In the genomic region with DNA sequence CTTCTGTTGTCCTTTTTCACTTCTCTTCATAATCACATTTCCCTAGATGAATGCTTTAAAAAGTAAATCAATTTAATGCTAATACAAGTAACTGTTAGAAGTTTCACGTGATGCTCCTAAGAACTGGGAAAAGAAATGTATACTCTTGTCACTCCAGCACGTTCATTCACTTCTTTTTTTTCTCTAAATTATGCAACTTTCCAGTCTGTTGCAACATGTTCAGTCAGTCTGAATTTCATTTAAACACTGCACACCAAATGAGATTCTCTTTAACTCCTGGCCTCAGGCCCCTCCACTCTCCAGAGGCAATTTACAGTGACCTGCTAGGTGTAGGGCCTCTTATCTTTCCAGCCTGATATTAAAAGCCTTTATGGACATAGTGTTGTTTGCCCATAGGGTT, we compare ENCODE assay signal across 27 cellular contexts.
DNase-seq lines count a peak whose midpoint lies in the region; ATAC-seq and TF ChIP-seq lines count a peak whose summit lies in the region.
"Had no signal": no experiment of that assay in that cellular context is flagged by ENCODE, and none has a peak within 500 bp of the region (broad histone marks: within the 10 kb centered on the region; RNA-seq: fewer than 3 reads in every experiment).

No MANE protein-coding gene starts in this region.

- H3K27me3 ChIP-seq in breast epithelium (no peaks in the 10 kb centered on the region), gastroesophageal sphincter (no peaks in the 10 kb centered on the region)
- H3K27me3 ChIP-seq: BE2C, esophagus squamous epithelium, MG63, neural progenitor cell, SJSA1 had no signal

- TF ChIP-seq CTCF in MCF 10A (IDR thresholded peaks at IDR 0.05; ENCODE audit: unreplicated experiment), result no peak
- no peak for TF ChIP-seq CTCF in breast epithelium (IDR thresholded peaks at IDR 0.05)
- TF ChIP-seq CTCF in fibroblast of mammary gland (conservative IDR thresholded peaks at IDR 0.05; ENCODE audit: control insufficient read depth, insufficient read depth, low read depth, low read length), result no peak
- no peak for TF ChIP-seq CTCF in gastroesophageal sphincter (IDR thresholded peaks at IDR 0.05)
- TF ChIP-seq CTCF in GM10248 (IDR thresholded peaks at IDR 0.05; ENCODE audit: control extremely low read depth, extremely low read depth, low read depth, missing control alignments), result no peak

- no TSS peak for BruUV-seq in MCF 10A (replicated peaks; lab: Mats Ljungman, UMichigan)

- TF ChIP-seq EP300 in gastroesophageal sphincter (IDR thresholded peaks at IDR 0.05), result no peak

- POLR2A ChIA-PET in MCF 10A (lab: Yijun Ruan, JAX) (no interaction called here), GM10248 (lab: Yijun Ruan, JAX) (no interaction called here)

- WGBS in gastroesophageal sphincter (ENCODE audit: low coverage in 1 of 2), 2 donors, result 10 to 32% methylated on average over 2 of the region's 2 CpGs

- intact Hi-C loops in MCF 10A (cut with micrococcal nuclease), result no loop called here
- intact Hi-C loops in breast epithelium (cut with DNase I; ENCODE audit: low total_unique reads), result no loop called here

- H3K36me3 Mint-ChIP-seq in MCF 10A (ENCODE audit: insufficient read depth, unreplicated experiment), result no peaks in the 10 kb centered on the region
- H3K36me3 Mint-ChIP-seq: activated naive CD8-positive, alpha-beta T cell; neural progenitor cell had no signal

- H3K9me3 Mint-ChIP-seq in MCF 10A (ENCODE audit: unreplicated experiment), result peaks cover 47% of the 10 kb centered on the region
- H3K9me3 Mint-ChIP-seq: activated CD4-positive, alpha-beta T cell treated with anti-CD3 and anti-CD28 coated beads, Interleukin-2, amount 10 ng/mL, durations not matched to agents 7 days and 5 days had no signal

- H3K4me1 Mint-ChIP-seq in MCF 10A (ENCODE audit: insufficient read depth, unreplicated experiment), result no peaks in the 10 kb centered on the region
- H3K4me1 Mint-ChIP-seq: activated CD4-positive, alpha-beta T cell treated with anti-CD3 and anti-CD28 coated beads, Interleukin-2, amount 10 ng/mL, durations not matched to agents 7 days and 5 days; activated T-helper 17 cell treated with anti-CD3 and anti-CD28 coated beads, Interleukin-2, amount 50 U/mL, for 72 hours; neural progenitor cell had no signal

- H3K4me3 ChIP-seq in breast epithelium (no peak overlapping the region), fibroblast of mammary gland (ENCODE audit: control insufficient read depth, low read depth, low read length) (no peak overlapping the region), gastroesophageal sphincter (no peak overlapping the region)
- H3K4me3 ChIP-seq: esophagus squamous epithelium, MG63, neural progenitor cell, SJSA1 had no signal

- H3K9me3 ChIP-seq in breast epithelium, result no peaks in the 10 kb centered on the region
- H3K9me3 ChIP-seq in gastroesophageal sphincter, result no peaks in the 10 kb centered on the region
- H3K9me3 ChIP-seq: BE2C, esophagus squamous epithelium, MG63, SJSA1 had no signal

- no peaks in the 10 kb centered on the region for H3K27me3 Mint-ChIP-seq in MCF 10A (ENCODE audit: insufficient read depth, unreplicated experiment)
- H3K27me3 Mint-ChIP-seq: activated CD4-positive, alpha-beta T cell treated with anti-CD3 and anti-CD28 coated beads, Interleukin-2, amount 10 ng/mL, durations not matched to agents 7 days and 5 days; activated T-helper 17 cell treated with anti-CD3 and anti-CD28 coated beads, Interleukin-2, amount 50 U/mL, for 72 hours; effector memory CD8-positive, alpha-beta T cell had no signal

- no peak overlapping the region for H3K27ac Mint-ChIP-seq in MCF 10A (ENCODE audit: low read depth, unreplicated experiment)
- H3K27ac Mint-ChIP-seq: activated CD4-positive, alpha-beta T cell treated with anti-CD3 and anti-CD28 coated beads, Interleukin-2, amount 10 ng/mL, durations not matched to agents 7 days and 5 days; activated naive CD8-positive, alpha-beta T cell; activated T-helper 17 cell treated with anti-CD3 and anti-CD28 coated beads, Interleukin-2, amount 50 U/mL, for 72 hours; effector memory CD8-positive, alpha-beta T cell; neural progenitor cell; T-helper 1 cell treated with Interleukin-12 subunit alpha and Interleukin-12 subunit beta and Interleukin-4 antibody, amounts not matched to agents 30 μg/mL and 1 μg/mL, for 36 hours had no signal

- ATAC-seq in HG03039 (IDR thresholded peaks at IDR 0.05; ENCODE audit: unreplicated experiment), result no peak
- ATAC-seq in gastroesophageal sphincter, result no peak
- ATAC-seq: effector memory CD8-positive, alpha-beta T cell; left ventricle myocardium superior; Panc1; sciatic nerve had no signal

- CTCF ChIA-PET in MCF 10A (lab: Yijun Ruan, JAX) (no interaction called here), GM10248 (lab: Yijun Ruan, JAX) (no interaction called here)

- peak; percentile 55 for DNase-seq in MCF 10A (ENCODE audit: unreplicated experiment)
- DNase-seq in breast epithelium (ENCODE audit: low spot score in 2 of 2), result no peak
- DNase-seq in NOMO-1 treated with dmso at 0.1 percent for 144 hours (lab: John Stamatoyannopoulos, UW; ENCODE audit: unreplicated experiment), result peak; percentile 14
- DNase-seq in fibroblast of mammary gland (ENCODE audit: low read depth), result peak; percentile 15
- no peak for DNase-seq in H4 (ENCODE audit: low spot score)
- DNase-seq in GM10248 (ENCODE audit: extremely low spot score), result no peak
- DNase-seq: activated CD4-positive, alpha-beta T cell treated with anti-CD3 and anti-CD28 coated beads, Interleukin-2, amount 10 ng/mL, durations not matched to agents 7 days and 5 days; BE2C; COR-L47; effector memory CD8-positive, alpha-beta T cell; esophagus squamous epithelium; IMR-90; left ventricle myocardium superior; MG63; NCI-H1694 treated with DMSO at 0.1 percent for 48 hours; NCI-H2227 treated with DMSO at 0.1 percent for 48 hours; NCI-H774; stimulated activated CD4-positive, alpha-beta T cell treated with anti-CD3 and anti-CD28 coated beads, Interleukin-15, amount 100 ng/mL, for 24 hours had no signal

- TF ChIP-seq POLR2A in breast epithelium (IDR thresholded peaks at IDR 0.05), result no peak
- no peak for TF ChIP-seq POLR2A in gastroesophageal sphincter (IDR thresholded peaks at IDR 0.05)

- no peaks in the 10 kb centered on the region for H3K36me3 ChIP-seq in breast epithelium
- H3K36me3 ChIP-seq in gastroesophageal sphincter, result no peaks in the 10 kb centered on the region
- H3K36me3 ChIP-seq: BE2C, esophagus squamous epithelium, MG63, neural progenitor cell, SJSA1 had no signal

- H3K4me3 Mint-ChIP-seq in MCF 10A (ENCODE audit: unreplicated experiment), result no peak overlapping the region
- H3K4me3 Mint-ChIP-seq: activated CD4-positive, alpha-beta T cell treated with anti-CD3 and anti-CD28 coated beads, Interleukin-2, amount 10 ng/mL, durations not matched to agents 7 days and 5 days; activated naive CD8-positive, alpha-beta T cell; activated T-helper 17 cell treated with anti-CD3 and anti-CD28 coated beads, Interleukin-2, amount 50 U/mL, for 72 hours; effector memory CD8-positive, alpha-beta T cell; neural progenitor cell; T-helper 1 cell treated with Interleukin-12 subunit alpha and Interleukin-12 subunit beta and Interleukin-4 antibody, amounts not matched to agents 30 μg/mL and 1 μg/mL, for 36 hours had no signal

- H3K4me1 ChIP-seq in breast epithelium (no peaks in the 10 kb centered on the region), gastroesophageal sphincter (no peaks in the 10 kb centered on the region)
- H3K4me1 ChIP-seq: BE2C, esophagus squamous epithelium, SJSA1 had no signal

- no peak overlapping the region for H3K27ac ChIP-seq in breast epithelium
- H3K27ac ChIP-seq in gastroesophageal sphincter, result no peak overlapping the region
- H3K27ac ChIP-seq: esophagus squamous epithelium, neural progenitor cell, SJSA1 had no signal

Comparison
In these comparisons a context has a peak if more than half of its experiments do, and no peak if none do; other contexts are left out.
1. DNase-seq: peak in MCF 10A (single experiment), NOMO-1 treated with dmso at 0.1 percent for 144 hours (single experiment) and fibroblast of mammary gland (single experiment); none in breast epithelium (0 of 2), H4 (single experiment) and GM10248 (single experiment).